ENCODE assay signal across 12 cellular contexts in the genomic region with DNA sequence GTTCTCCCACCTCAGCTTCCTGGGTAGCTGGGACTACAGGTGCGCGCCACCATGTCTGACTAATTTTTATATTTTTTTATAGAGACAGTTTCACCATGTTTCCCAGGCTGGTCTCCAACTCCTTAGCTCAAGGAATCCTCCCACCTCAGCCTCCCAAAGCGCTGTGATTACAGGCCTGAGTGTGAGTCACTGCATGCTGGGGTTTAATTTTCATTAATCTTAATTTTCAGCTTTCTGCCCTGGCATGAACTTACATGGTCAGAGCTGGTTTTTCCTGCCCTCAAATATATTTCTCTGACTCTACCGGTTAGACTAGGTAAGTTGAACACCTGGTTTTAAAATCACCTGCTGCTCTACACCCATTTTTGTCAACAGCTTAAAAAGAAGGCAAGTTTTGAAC. TPM values are rescaled to one million over a fixed set of nuclear protein-coding genes. Genes with fewer than 3 reads are reported as not detected.
A peak's percentile ranks its signal among the peaks of the same experiment; 100 is the strongest.
DNase-seq lines count a peak whose midpoint lies in the region; ATAC-seq and TF ChIP-seq lines count a peak whose summit lies in the region.
"Had no signal": no experiment of that assay in that cellular context is flagged by ENCODE, and none has a peak within 500 bp of the region (broad histone marks: within the 10 kb centered on the region; RNA-seq: fewer than 3 reads in every experiment).

No MANE protein-coding gene starts in this region.

- peaks cover 65% of the 10 kb centered on the region for H3K36me3 Mint-ChIP-seq in activated CD4-positive, alpha-beta T cell treated with anti-CD3 and anti-CD28 coated beads for 36 hours (ENCODE audit: low read depth)
- H3K36me3 Mint-ChIP-seq in endodermal cell (ENCODE audit: low read depth), result peaks cover 49% of the 10 kb centered on the region

- no peaks in the 10 kb centered on the region for H3K9me2 ChIP-seq in OCI-LY7 (ENCODE audit: insufficient read depth, low read length)

- TF ChIP-seq CTCF in OCI-LY7 (conservative IDR thresholded peaks at IDR 0.05; ENCODE audit: low read length) (no peak), endodermal cell (conservative IDR thresholded peaks at IDR 0.05) (no peak), gastrocnemius medialis (IDR thresholded peaks at IDR 0.05 in 4 of 5, conservative IDR thresholded peaks at IDR 0.05 in 1 of 5) (no peak)

- H3K9ac ChIP-seq in endodermal cell (ENCODE audit: extremely low read depth, low read length, poor library complexity, severe bottlenecking), result no peak overlapping the region

- H3K36me3 ChIP-seq in OCI-LY7 (ENCODE audit: insufficient read depth, low read length), result peaks cover 67% of the 10 kb centered on the region
- peaks cover 67% of the 10 kb centered on the region for H3K36me3 ChIP-seq in endodermal cell (ENCODE audit: control insufficient read depth, insufficient read depth, low read length)
- H3K36me3 ChIP-seq in gastrocnemius medialis, result peaks cover 0 to 21% of the 10 kb centered on the region in 2 donors

- H3K9me3 Mint-ChIP-seq in activated CD4-positive, alpha-beta T cell treated with anti-CD3 and anti-CD28 coated beads for 36 hours (ENCODE audit: low read depth), result no peaks in the 10 kb centered on the region
- no peaks in the 10 kb centered on the region for H3K9me3 Mint-ChIP-seq in endodermal cell

- no peak for TF ChIP-seq POLR2A in gastrocnemius medialis (IDR thresholded peaks at IDR 0.05)

- in situ Hi-C loops in gastrocnemius medialis (cut with MboI; ENCODE audit: low sequenced_read_pairs in 4 of 4), result loop anchor here in 1 of 4 donors (25.0 kb wide), 1 partner anchor 203 kb away; no protein-coding TSS in a partner anchor
- in situ Hi-C loops in KBM-7 (cut with MboI; ENCODE audit: low pct_unique_long_range_greater_than_20kb, low sequenced_read_pairs), result no loop called here

- peaks cover 57% of the 10 kb centered on the region for H4K20me1 ChIP-seq in OCI-LY7 (ENCODE audit: insufficient read depth, low read length)

- no peak for DNase-seq in activated CD4-positive, alpha-beta T cell treated with anti-CD3 and anti-CD28 coated beads for 36 hours
- no peak for DNase-seq in activated CD4-positive, alpha-beta T cell treated with anti-CD3 and anti-CD28 coated beads for 4 hours
- DNase-seq in OCI-LY7 (ENCODE audit: low spot score) (no peak), endodermal cell (no peak), gastrocnemius medialis (no peak), KBM-7 (no peak), left colon (no peak)
- DNase-seq: midbrain, NCI-H2029 had no signal

- CTCF ChIA-PET in activated CD4-positive, alpha-beta T cell treated with anti-CD3 and anti-CD28 coated beads for 36 hours (lab: Charles Lee), result interaction anchor here (0.7 to 1.6 kb wide), 7 partner anchors 10 to 723 kb away, joined by 3 to 5 read pairs (median 4); no protein-coding TSS in a partner anchor
- CTCF ChIA-PET in OCI-LY7 (lab: Charles Lee; ENCODE audit: unreplicated experiment), result no interaction called here

- intact Hi-C loops in activated CD4-positive, alpha-beta T cell treated with anti-CD3 and anti-CD28 coated beads for 36 hours (cut with DNase I, micrococcal nuclease), result loop anchor here in 1 of 2 experiments (10.0 kb wide), 1 partner anchor 1359 kb away; no protein-coding TSS in a partner anchor
- intact Hi-C loops in OCI-LY7 (cut with micrococcal nuclease; ENCODE audit: unreplicated experiment) (loop anchor here (10.0 kb wide), 1 partner anchor 1841 kb away; the partner anchor contains the start of gene ACVR1), gastrocnemius medialis (cut with DNase I; ENCODE audit: low total_unique reads) (no loop called here), left colon (cut with DNase I, micrococcal nuclease) (no loop called here)

- peaks cover 5% of the 10 kb centered on the region; the same call in 1 of the 2 replicates for H3K9me3 ChIP-seq in OCI-LY7 (ENCODE audit: low read length)
- H3K9me3 ChIP-seq in endodermal cell (ENCODE audit: control insufficient read depth, low read length), result no peaks in the 10 kb centered on the region
- H3K9me3 ChIP-seq in gastrocnemius medialis, result no peaks in the 10 kb centered on the region
- H3K9me3 ChIP-seq: right atrium auricular region had no signal

- peak overlapping the region; percentile 86 for H3K4me2 ChIP-seq in OCI-LY7 (ENCODE audit: low read length)

- H3K27me3 ChIP-seq in endodermal cell (ENCODE audit: control insufficient read depth, insufficient read depth, low read length, poor library complexity, severe bottlenecking) (no peaks in the 10 kb centered on the region), gastrocnemius medialis (no peaks in the 10 kb centered on the region)
- H3K27me3 ChIP-seq: right atrium auricular region had no signal

- WGBS in endodermal cell (ENCODE audit: insufficient coverage in 1 of 2, insufficient read length in 1 of 2), 2 experiments, result 98 to 100% methylated on average over 1 to 4 of the region's 4 CpGs

- H3K27ac ChIP-seq in OCI-LY7 (ENCODE audit: low read depth, low read length, poor library complexity, severe bottlenecking) (no peak overlapping the region), endodermal cell (ENCODE audit: low read depth, low read length) (no peak overlapping the region), gastrocnemius medialis (peak overlapping the region in 3 of 4 donors; percentile 98 to 99 (median 98))
- H3K27ac ChIP-seq: right atrium auricular region had no signal

- H3K27me3 Mint-ChIP-seq in activated CD4-positive, alpha-beta T cell treated with anti-CD3 and anti-CD28 coated beads for 36 hours, result no peaks in the 10 kb centered on the region
- no peaks in the 10 kb centered on the region for H3K27me3 Mint-ChIP-seq in endodermal cell (ENCODE audit: insufficient read depth)

- no peak overlapping the region for H2AFZ ChIP-seq in OCI-LY7 (ENCODE audit: low read length)

- peak overlapping the region; percentile 22 for H3K4me3 Mint-ChIP-seq in activated CD4-positive, alpha-beta T cell treated with anti-CD3 and anti-CD28 coated beads for 36 hours
- no peak overlapping the region for H3K4me3 Mint-ChIP-seq in endodermal cell

- no peak for ATAC-seq in activated CD4-positive, alpha-beta T cell treated with anti-CD3 and anti-CD28 coated beads for 36 hours
- ATAC-seq in gastrocnemius medialis (no peak), GM21360 (IDR thresholded peaks at IDR 0.05; ENCODE audit: unreplicated experiment) (no peak), left colon (no peak)
- ATAC-seq: HCT116 had no signal

- H3K79me2 ChIP-seq in OCI-LY7 (ENCODE audit: insufficient read depth, low read depth, low read length), result peaks cover 92% of the 10 kb centered on the region

- H3K4me1 Mint-ChIP-seq in activated CD4-positive, alpha-beta T cell treated with anti-CD3 and anti-CD28 coated beads for 36 hours, result peaks cover 66% of the 10 kb centered on the region
- peaks cover 40% of the 10 kb centered on the region for H3K4me1 Mint-ChIP-seq in endodermal cell

- POLR2A ChIA-PET in activated CD4-positive, alpha-beta T cell treated with anti-CD3 and anti-CD28 coated beads for 36 hours (lab: Charles Lee), result interaction anchor here (0.6 to 1.1 kb wide), 3 partner anchors 64 to 586 kb away, joined by 3 to 4 read pairs (median 3); no protein-coding TSS in a partner anchor
- POLR2A ChIA-PET in OCI-LY7 (lab: Charles Lee), result interaction anchor here (0.7 to 2.1 kb wide), 9 partner anchors 8 to 1445 kb away, joined by 3 to 7 read pairs (median 5); partner anchors contain the start of gene TANK

- H3K4me1 ChIP-seq in OCI-LY7 (ENCODE audit: insufficient read depth, low read length, poor library complexity, severe bottlenecking) (peaks cover 45% of the 10 kb centered on the region), endodermal cell (ENCODE audit: control insufficient read depth, insufficient read depth, low read length) (peaks cover 12% of the 10 kb centered on the region), gastrocnemius medialis (peaks cover 28 to 60% of the 10 kb centered on the region in 2 donors)

- peak overlapping the region; percentile 59 for H3K27ac Mint-ChIP-seq in activated CD4-positive, alpha-beta T cell treated with anti-CD3 and anti-CD28 coated beads for 36 hours
- peak overlapping the region; percentile 19 for H3K27ac Mint-ChIP-seq in endodermal cell

- H3K4me3 ChIP-seq in OCI-LY7 (ENCODE audit: low read depth, low read length, poor library complexity, severe bottlenecking) (peak overlapping the region; percentile 91), endodermal cell (ENCODE audit: low read length) (peak overlapping the region; percentile 100), gastrocnemius medialis (no peak overlapping the region)
- H3K4me3 ChIP-seq: right atrium auricular region had no signal

- BruUV-seq in OCI-LY7 (replicated peaks; lab: Mats Ljungman, UMichigan), result no TSS peak

RNA-seq across cellular contexts. Expression of gene MARCHF7, which starts 3.1 kb away (rescaled TPM):
- 10 to 100 TPM; 78.3 to 83.1 TPM for total RNA-seq in activated CD4-positive, alpha-beta T cell treated with anti-CD3 and anti-CD28 coated beads for 36 hours
- total RNA-seq in OCI-LY7 (2014; rRNA removed; shearing (Covaris generic)), result 48.8 and 56.2 TPM in 2 replicates
- 69.4 and 69.6 TPM in 2 replicates for total RNA-seq in OCI-LY7 (2022)
- 100 to 1,000 TPM; 105 to 125 TPM for total RNA-seq in endodermal cell
- 148 TPM for polyA plus RNA-seq in endodermal cell (2013, experiment 1 of 2)
- polyA plus RNA-seq in endodermal cell (2013, experiment 2 of 2), result 143 TPM
- 100 to 1,000 TPM in 1 of 4 donors, 10 to 100 TPM in 3; 88.6 to 125 (median 93.4) TPM for total RNA-seq in gastrocnemius medialis
- total RNA-seq in left colon, result 10 to 100 TPM; 56.5 to 73.3 TPM

Comparison
In these comparisons a context has a peak if more than half of its experiments do, and no peak if none do; other contexts are left out.
1. H3K27ac ChIP-seq: peak in gastrocnemius medialis (3 of 4); none in OCI-LY7 (single experiment) and endodermal cell (single experiment).
2. H3K4me3 ChIP-seq: peak in OCI-LY7 (single experiment) and endodermal cell (single experiment); none in gastrocnemius medialis (0 of 4).